ENCODE assay signal across 1 cellular context in the genomic region with DNA sequence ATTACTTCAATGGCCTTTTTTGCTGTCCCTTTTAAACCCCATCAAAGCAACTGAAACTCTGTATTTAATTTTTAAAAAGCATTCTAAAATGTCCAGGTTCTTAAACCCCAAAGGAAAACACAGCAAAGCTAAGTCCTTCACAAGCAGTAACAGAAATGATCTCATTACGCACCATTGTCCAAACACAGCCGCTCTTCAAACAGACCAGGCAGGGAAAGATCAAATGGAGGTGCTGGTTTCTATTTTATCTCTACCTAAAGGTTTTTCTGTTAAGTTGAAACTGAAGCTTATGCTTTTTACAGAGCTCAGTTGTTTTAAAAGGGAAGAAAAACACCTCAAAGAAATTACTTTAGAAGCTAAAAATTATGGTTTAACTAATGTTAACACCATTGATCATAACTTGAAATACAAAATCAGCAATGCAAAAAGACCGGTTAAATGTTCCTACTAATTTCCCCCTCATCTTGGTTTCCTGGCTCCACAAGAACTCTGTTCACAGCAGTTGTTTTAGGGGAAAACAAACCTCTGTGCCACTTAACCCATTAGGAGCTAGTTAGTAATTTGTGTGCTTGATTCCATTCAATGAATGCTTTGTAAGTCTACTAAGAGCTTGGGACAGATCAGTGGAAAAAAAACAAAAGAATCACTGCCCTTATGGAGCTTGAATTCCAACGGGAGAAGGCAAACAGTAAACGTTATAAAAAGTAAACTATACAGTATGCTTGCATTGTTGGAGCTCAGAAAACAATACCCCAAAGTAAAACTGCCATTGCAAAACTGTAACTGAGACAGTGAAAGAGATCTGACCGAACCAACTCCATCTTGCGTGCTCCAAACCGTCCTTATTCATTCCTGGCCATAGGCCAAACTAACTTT.
A peak's percentile ranks its signal among the peaks of the same experiment; 100 is the strongest.
TF ChIP-seq lines count a peak whose summit lies in the region.

No MANE protein-coding gene starts in this region.

TF ChIP-seq in HepG2, 621 proteins besides CTCF, POLR2A, EP300 and RAD21 (continued from another document and continues in another):
- TF ChIP-seq, protein P1, sequence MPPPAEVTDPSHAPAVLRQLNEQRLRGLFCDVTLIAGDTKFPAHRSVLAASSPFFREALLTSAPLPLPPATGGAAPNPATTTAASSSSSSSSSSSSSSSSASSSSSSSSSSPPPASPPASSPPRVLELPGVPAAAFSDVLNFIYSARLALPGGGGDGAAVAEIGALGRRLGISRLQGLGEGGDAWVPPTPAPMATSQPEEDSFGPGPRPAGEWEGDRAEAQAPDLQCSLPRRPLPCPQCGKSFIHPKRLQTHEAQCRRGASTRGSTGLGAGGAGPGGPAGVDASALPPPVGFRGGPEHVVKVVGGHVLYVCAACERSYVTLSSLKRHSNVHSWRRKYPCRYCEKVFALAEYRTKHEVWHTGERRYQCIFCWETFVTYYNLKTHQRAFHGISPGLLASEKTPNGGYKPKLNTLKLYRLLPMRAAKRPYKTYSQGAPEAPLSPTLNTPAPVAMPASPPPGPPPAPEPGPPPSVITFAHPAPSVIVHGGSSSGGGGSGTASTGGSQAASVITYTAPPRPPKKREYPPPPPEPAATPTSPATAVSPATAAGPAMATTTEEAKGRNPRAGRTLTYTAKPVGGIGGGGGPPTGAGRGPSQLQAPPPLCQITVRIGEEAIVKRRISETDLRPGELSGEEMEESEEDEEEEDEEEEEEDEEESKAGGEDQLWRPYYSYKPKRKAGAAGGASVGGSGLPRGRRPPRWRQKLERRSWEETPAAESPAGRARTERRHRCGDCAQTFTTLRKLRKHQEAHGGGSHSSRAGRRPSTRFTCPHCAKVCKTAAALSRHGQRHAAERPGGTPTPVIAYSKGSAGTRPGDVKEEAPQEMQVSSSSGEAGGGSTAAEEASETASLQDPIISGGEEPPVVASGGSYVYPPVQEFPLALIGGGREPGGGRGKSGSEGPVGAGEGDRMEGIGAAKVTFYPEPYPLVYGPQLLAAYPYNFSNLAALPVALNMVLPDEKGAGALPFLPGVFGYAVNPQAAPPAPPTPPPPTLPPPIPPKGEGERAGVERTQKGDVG (CRISPR knock-in tag; IDR thresholded peaks at IDR 0.05; ENCODE audit: borderline replicate concordance), result no peak
- TF ChIP-seq RBM39 (IDR thresholded peaks at IDR 0.05; ENCODE audit: low read depth, low read length, poor library complexity, severe bottlenecking), result no peak
- no peak for TF ChIP-seq ONECUT2 (CRISPR knock-in tag; IDR thresholded peaks at IDR 0.05)
- no peak for TF ChIP-seq ZBTB38 (CRISPR knock-in tag; IDR thresholded peaks at IDR 0.05)
- no peak for TF ChIP-seq SP4 (CRISPR knock-in tag; IDR thresholded peaks at IDR 0.05)
- TF ChIP-seq, protein P2, sequence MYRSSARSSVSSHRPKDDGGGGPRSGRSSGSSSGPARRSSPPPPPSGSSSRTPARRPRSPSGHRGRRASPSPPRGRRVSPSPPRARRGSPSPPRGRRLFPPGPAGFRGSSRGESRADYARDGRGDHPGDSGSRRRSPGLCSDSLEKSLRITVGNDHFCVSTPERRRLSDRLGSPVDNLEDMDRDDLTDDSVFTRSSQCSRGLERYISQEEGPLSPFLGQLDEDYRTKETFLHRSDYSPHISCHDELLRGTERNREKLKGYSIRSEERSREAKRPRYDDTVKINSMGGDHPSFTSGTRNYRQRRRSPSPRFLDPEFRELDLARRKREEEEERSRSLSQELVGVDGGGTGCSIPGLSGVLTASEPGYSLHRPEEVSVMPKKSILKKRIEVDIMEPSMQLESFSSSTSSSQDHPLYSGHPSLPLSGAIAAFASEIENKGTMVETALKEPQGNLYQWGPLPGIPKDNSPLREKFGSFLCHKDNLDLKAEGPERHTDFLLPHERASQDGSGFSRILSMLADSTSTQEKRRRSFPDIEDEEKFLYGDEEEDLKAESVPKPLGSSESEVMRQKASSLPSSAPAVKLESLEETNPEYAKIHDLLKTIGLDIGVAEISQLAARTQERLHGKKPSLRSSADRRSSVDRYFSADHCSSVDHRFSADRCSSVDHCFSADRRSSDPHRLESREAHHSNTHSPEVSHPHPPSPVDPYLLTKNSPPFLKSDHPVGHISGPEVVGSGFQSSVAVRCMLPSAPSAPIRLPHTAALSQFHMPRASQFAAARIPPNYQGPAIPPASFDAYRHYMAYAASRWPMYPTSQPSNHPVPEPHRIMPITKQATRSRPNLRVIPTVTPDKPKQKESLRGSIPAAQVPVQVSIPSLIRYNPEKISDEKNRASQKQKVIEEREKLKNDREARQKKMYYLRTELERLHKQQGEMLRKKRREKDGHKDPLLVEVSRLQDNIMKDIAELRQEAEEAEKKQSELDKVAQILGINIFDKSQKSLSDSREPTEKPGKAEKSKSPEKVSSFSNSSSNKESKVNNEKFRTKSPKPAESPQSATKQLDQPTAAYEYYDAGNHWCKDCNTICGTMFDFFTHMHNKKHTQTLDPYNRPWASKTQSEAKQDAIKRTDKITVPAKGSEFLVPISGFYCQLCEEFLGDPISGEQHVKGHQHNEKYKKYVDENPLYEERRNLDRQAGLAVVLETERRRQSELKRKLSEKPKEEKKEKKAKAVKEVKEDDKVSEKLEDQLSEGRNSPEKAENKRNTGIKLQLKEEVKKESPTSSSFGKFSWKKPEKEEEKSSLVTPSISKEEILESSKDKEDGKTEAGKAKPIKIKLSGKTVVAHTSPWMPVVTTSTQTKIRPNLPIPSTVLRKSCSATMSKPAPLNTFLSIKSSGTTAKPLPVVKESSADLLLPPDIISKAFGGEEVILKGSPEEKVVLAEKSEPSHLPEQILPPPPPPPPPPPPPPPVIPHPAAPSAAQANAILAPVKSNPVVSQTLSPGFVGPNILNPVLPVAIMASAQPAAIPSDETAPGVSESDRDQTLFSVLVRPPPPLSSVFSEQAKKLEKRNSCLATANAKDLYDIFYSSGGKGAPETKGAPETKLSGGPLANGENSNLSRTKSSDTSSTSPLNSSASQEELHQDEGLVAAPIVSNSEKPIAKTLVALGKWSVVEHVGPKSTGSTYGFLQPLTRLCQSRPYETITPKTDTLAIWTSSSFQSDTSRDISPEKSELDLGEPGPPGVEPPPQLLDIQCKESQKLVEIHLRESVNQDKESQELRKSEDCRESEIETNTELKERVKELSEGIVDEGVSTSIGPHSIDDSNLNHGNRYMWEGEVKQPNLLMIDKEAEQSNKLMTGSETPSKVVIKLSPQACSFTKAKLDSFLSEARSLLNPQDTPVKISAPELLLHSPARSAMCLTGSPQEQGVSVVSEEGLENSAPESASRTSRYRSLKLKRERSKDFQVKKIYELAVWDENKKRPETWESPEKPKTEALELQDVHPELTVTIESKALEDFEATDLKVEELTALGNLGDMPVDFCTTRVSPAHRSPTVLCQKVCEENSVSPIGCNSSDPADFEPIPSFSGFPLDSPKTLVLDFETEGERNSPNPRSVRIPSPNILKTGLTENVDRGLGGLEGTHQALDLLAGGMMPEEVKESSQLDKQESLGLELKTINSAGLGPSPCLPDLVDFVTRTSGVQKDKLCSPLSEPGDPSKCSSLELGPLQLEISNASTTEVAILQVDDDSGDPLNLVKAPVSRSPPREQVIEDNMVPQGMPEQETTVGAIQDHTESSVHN (CRISPR knock-in tag; IDR thresholded peaks at IDR 0.05), result no peak
- TF ChIP-seq CHD4 (IDR thresholded peaks at IDR 0.05; ENCODE audit: borderline replicate concordance, low read length), result peak; percentile 38; the same call in 1 of the 2 replicates
- no peak for TF ChIP-seq NR2F1 (CRISPR knock-in tag; IDR thresholded peaks at IDR 0.05)
- no peak for TF ChIP-seq HBP1 (CRISPR knock-in tag; IDR thresholded peaks at IDR 0.05; ENCODE audit: low read depth)
- no peak for TF ChIP-seq SOX6 (IDR thresholded peaks at IDR 0.05)
- peak; percentile 94 for TF ChIP-seq SOX6 (CRISPR knock-in tag; IDR thresholded peaks at IDR 0.05)
- no peak for TF ChIP-seq ZNF414 (CRISPR knock-in tag; IDR thresholded peaks at IDR 0.05)
- TF ChIP-seq MYC (CRISPR knock-in tag; IDR thresholded peaks at IDR 0.05; ENCODE audit: borderline replicate concordance), result no peak
- no peak for TF ChIP-seq ZNF691 (CRISPR knock-in tag; IDR thresholded peaks at IDR 0.05; ENCODE audit: borderline replicate concordance, low read depth)
- TF ChIP-seq PREB (CRISPR knock-in tag; IDR thresholded peaks at IDR 0.05), result no peak
- peak; percentile 38 for TF ChIP-seq YY1 (IDR thresholded peaks at IDR 0.05; ENCODE audit: insufficient read depth, insufficient replicate concordance, low read depth, low read length)
- TF ChIP-seq TOE1 (CRISPR knock-in tag; IDR thresholded peaks at IDR 0.05), result no peak
- no peak for TF ChIP-seq AGO2 (optimal IDR thresholded peaks at IDR 0.05; ENCODE audit: low read depth, low read length)
- no peak for TF ChIP-seq MTF2 (CRISPR knock-in tag; IDR thresholded peaks at IDR 0.05; ENCODE audit: borderline replicate concordance)
- TF ChIP-seq, protein P3, sequence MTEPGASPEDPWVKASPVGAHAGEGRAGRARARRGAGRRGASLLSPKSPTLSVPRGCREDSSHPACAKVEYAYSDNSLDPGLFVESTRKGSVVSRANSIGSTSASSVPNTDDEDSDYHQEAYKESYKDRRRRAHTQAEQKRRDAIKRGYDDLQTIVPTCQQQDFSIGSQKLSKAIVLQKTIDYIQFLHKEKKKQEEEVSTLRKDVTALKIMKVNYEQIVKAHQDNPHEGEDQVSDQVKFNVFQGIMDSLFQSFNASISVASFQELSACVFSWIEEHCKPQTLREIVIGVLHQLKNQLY (CRISPR knock-in tag; IDR thresholded peaks at IDR 0.05), result no peak
- TF ChIP-seq, protein P4, sequence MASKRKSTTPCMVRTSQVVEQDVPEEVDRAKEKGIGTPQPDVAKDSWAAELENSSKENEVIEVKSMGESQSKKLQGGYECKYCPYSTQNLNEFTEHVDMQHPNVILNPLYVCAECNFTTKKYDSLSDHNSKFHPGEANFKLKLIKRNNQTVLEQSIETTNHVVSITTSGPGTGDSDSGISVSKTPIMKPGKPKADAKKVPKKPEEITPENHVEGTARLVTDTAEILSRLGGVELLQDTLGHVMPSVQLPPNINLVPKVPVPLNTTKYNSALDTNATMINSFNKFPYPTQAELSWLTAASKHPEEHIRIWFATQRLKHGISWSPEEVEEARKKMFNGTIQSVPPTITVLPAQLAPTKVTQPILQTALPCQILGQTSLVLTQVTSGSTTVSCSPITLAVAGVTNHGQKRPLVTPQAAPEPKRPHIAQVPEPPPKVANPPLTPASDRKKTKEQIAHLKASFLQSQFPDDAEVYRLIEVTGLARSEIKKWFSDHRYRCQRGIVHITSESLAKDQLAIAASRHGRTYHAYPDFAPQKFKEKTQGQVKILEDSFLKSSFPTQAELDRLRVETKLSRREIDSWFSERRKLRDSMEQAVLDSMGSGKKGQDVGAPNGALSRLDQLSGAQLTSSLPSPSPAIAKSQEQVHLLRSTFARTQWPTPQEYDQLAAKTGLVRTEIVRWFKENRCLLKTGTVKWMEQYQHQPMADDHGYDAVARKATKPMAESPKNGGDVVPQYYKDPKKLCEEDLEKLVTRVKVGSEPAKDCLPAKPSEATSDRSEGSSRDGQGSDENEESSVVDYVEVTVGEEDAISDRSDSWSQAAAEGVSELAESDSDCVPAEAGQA (IDR thresholded peaks at IDR 0.05; ENCODE audit: low read depth), result no peak
- TF ChIP-seq, protein P4 (CRISPR knock-in tag; IDR thresholded peaks at IDR 0.05; ENCODE audit: borderline replicate concordance), result no peak
